ENCODE assay signal across 17 cellular contexts in the genomic region with DNA sequence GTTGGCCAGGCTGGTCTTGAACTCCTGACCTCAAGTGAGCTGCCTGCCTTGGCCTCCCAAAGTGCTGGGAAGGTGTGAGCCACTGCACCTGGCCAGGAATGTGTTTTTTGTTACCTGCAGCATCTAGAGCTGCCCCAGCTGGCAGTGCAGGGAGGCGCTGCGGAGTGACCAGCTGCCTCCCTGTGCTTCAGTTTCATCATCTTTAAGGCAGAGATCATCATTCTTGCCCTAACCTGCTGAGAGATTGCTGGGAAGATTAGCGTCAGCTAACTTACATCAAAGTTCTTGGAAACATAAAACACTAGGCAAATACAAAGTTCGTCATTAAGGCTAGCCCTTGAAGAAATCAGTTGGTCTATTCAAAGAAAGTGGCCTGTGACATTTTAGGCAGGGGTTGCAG. TPM values are rescaled to one million over a fixed set of nuclear protein-coding genes. Genes with fewer than 3 reads are reported as not detected.
A peak's percentile ranks its signal among the peaks of the same experiment; 100 is the strongest.
DNase-seq lines count a peak whose midpoint lies in the region; FAIRE-seq and TF ChIP-seq lines count a peak whose summit lies in the region.
"Had no signal": no experiment of that assay in that cellular context is flagged by ENCODE, and none has a peak within 500 bp of the region (broad histone marks: within the 10 kb centered on the region; RNA-seq: fewer than 3 reads in every experiment).

No MANE protein-coding gene starts in this region.

- FAIRE-seq in bronchial epithelial cell (lab: Jason Lieb, UNC), result no peak
- FAIRE-seq: H54 had no signal

- peaks cover 42% of the 10 kb centered on the region for H3K4me1 Mint-ChIP-seq in T-helper 2 cell treated with Interferon-gamma antibody and Interleukin-4, amounts not matched to agents 5 μg/mL and 100 μg/mL, for 36 hours (ENCODE audit: low read depth)
- peaks cover 13% of the 10 kb centered on the region for H3K4me1 Mint-ChIP-seq in progenitor cell of endocrine pancreas (ENCODE audit: low read depth)

- H3K36me3 Mint-ChIP-seq in T-helper 2 cell treated with Interferon-gamma antibody and Interleukin-4, amounts not matched to agents 5 μg/mL and 100 μg/mL, for 36 hours (ENCODE audit: low read depth), result peaks cover 44% of the 10 kb centered on the region
- peaks cover 31% of the 10 kb centered on the region for H3K36me3 Mint-ChIP-seq in progenitor cell of endocrine pancreas (ENCODE audit: insufficient read depth)

- peak overlapping the region; percentile 94 for H3K4me3 Mint-ChIP-seq in T-helper 2 cell treated with Interferon-gamma antibody and Interleukin-4, amounts not matched to agents 5 μg/mL and 100 μg/mL, for 36 hours
- H3K4me3 Mint-ChIP-seq in progenitor cell of endocrine pancreas (ENCODE audit: low read depth), result peak overlapping the region; percentile 89

- H3K27me3 Mint-ChIP-seq in T-helper 2 cell treated with Interferon-gamma antibody and Interleukin-4, amounts not matched to agents 5 μg/mL and 100 μg/mL, for 36 hours (ENCODE audit: low read depth), result no peaks in the 10 kb centered on the region
- H3K27me3 Mint-ChIP-seq in progenitor cell of endocrine pancreas, result no peaks in the 10 kb centered on the region
- H3K27me3 Mint-ChIP-seq: stimulated activated naive B cell treated with anti-CD40 and anti-IgM and Interleukin-4, amounts not matched to agents 10 μg/mL and 1 μg/mL and 100 μg/mL, for 72 hours had no signal

- H3K27ac Mint-ChIP-seq in T-helper 2 cell treated with Interferon-gamma antibody and Interleukin-4, amounts not matched to agents 5 μg/mL and 100 μg/mL, for 36 hours, result peak overlapping the region; percentile 41
- H3K27ac Mint-ChIP-seq in progenitor cell of endocrine pancreas, result peak overlapping the region; percentile 56
- H3K27ac Mint-ChIP-seq: stimulated activated naive B cell treated with anti-CD40 and anti-IgM and Interleukin-4, amounts not matched to agents 10 μg/mL and 1 μg/mL and 100 μg/mL, for 72 hours had no signal

- no peak for TF ChIP-seq CTCF in RWPE1 (conservative IDR thresholded peaks at IDR 0.05; ENCODE audit: low read depth)
- no peak for TF ChIP-seq CTCF in bronchial epithelial cell (IDR thresholded peaks at IDR 0.05; ENCODE audit: insufficient read depth, low read length, severe bottlenecking)
- TF ChIP-seq CTCF in progenitor cell of endocrine pancreas (IDR thresholded peaks at IDR 0.05; ENCODE audit: unreplicated experiment), result no peak

- peaks cover 17% of the 10 kb centered on the region for H3K36me3 ChIP-seq in bronchial epithelial cell (ENCODE audit: control insufficient read depth, insufficient read depth, low read length)

- H3K9me3 Mint-ChIP-seq in T-helper 2 cell treated with Interferon-gamma antibody and Interleukin-4, amounts not matched to agents 5 μg/mL and 100 μg/mL, for 36 hours, result no peaks in the 10 kb centered on the region
- no peaks in the 10 kb centered on the region for H3K9me3 Mint-ChIP-seq in progenitor cell of endocrine pancreas (ENCODE audit: low read depth)
- H3K9me3 Mint-ChIP-seq: stimulated activated naive B cell treated with anti-CD40 and anti-IgM and Interleukin-4, amounts not matched to agents 10 μg/mL and 1 μg/mL and 100 μg/mL, for 72 hours had no signal

- CTCF ChIA-PET in RWPE1 (lab: Yijun Ruan, JAX) (no interaction called here), HEK293T (lab: Yijun Ruan, JAX) (no interaction called here)

- POLR2A ChIA-PET in RWPE1 (lab: Yijun Ruan, JAX; ENCODE audit: low non-redundant PET) (no interaction called here), HEK293T (lab: Yijun Ruan, JAX) (no interaction called here)

- H3K27me3 ChIP-seq in bronchial epithelial cell (ENCODE audit: control insufficient read depth, insufficient read depth, low read length), result no peaks in the 10 kb centered on the region
- H3K27me3 ChIP-seq: right atrium auricular region had no signal

- no peak for DNase-seq in T-helper 2 cell treated with Interferon-gamma antibody and Interleukin-4, amounts not matched to agents 5 μg/mL and 100 μg/mL, for 36 hours (ENCODE audit: low spot score)
- DNase-seq in T-helper 2 cell (no peak), RWPE1 (ENCODE audit: low spot score) (no peak), bronchial epithelial cell (ENCODE audit: low read depth) (peak; percentile 73), progenitor cell of endocrine pancreas (ENCODE audit: low spot score, unreplicated experiment) (no peak), T1000 (lab: John Stamatoyannopoulos, UW) (no peak), T-helper 9 cell (no peak), HEK293T (ENCODE audit: extremely low spot score) (no peak)
- DNase-seq: activated CD4-positive, alpha-beta T cell treated with anti-CD3 and anti-CD28 coated beads for 48 hours; Caco-2; left ventricle myocardium inferior; NCI-H1436 treated with DMSO at 0.1 percent for 48 hours; OCI-M1; stimulated activated CD4-positive, alpha-beta T cell treated with anti-CD3 and anti-CD28 coated beads, Interleukin-4, amount 100 ng/mL, for 4 hours; stimulated activated naive B cell treated with anti-CD40 and anti-IgM and Interleukin-4, amounts not matched to agents 10 μg/mL and 1 μg/mL and 100 μg/mL, for 72 hours had no signal

- no peak overlapping the region for H3K4me3 ChIP-seq in bronchial epithelial cell (ENCODE audit: low read depth, low read length)

- peak overlapping the region; percentile 95 for H3K27ac ChIP-seq in RWPE1
- H3K27ac ChIP-seq: left ventricle myocardium inferior, right atrium auricular region had no signal

TF ChIP-seq in HEK293T, 16 proteins besides CTCF, POLR2A, EP300 and RAD21:
- TF ChIP-seq SP1 (IDR thresholded peaks at IDR 0.05), result no peak

RNA-seq across cellular contexts. Expression of gene ZNF282, which starts 2.3 kb away (rescaled TPM):
- total RNA-seq in bronchial epithelial cell (23.2 and 27.3 TPM in 2 replicates), progenitor cell of endocrine pancreas (47.0 and 53.5 TPM in 2 replicates)

RNA-seq across cellular contexts. Expression of gene ZNF212, which starts 41.8 kb away (rescaled TPM):
- total RNA-seq in bronchial epithelial cell (5.8 and 6.1 TPM in 2 replicates), progenitor cell of endocrine pancreas (19.4 and 19.5 TPM in 2 replicates)

RNA-seq across cellular contexts. Expression of gene ZNF398, which starts 50.4 kb away (rescaled TPM):
- total RNA-seq in bronchial epithelial cell (10.0 and 12.5 TPM in 2 replicates), progenitor cell of endocrine pancreas (16.7 and 17.5 TPM in 2 replicates)
